Comparison of ENCODE assay signal across 1 cellular context in genomic region chr19:58182577-58182988, GRCh38.
TF ChIP-seq lines count a peak whose summit lies in the region.

No MANE protein-coding gene starts in this region.

TF ChIP-seq in HepG2, 621 proteins besides CTCF, POLR2A, EP300 and RAD21 (continued from another document):
- TF ChIP-seq GMEB1 (CRISPR knock-in tag; IDR thresholded peaks at IDR 0.05; ENCODE audit: borderline replicate concordance), result no peak
- TF ChIP-seq TAF15 (IDR thresholded peaks at IDR 0.05; ENCODE audit: low read depth, low read length, poor library complexity, severe bottlenecking), result no peak
- TF ChIP-seq GATAD2A (CRISPR knock-in tag; IDR thresholded peaks at IDR 0.05), result peak; percentile 9; the same call in 1 of the 2 replicates
- TF ChIP-seq MED1 (CRISPR knock-in tag; IDR thresholded peaks at IDR 0.05), result no peak
- no peak for TF ChIP-seq DPF2 (CRISPR knock-in tag; IDR thresholded peaks at IDR 0.05; ENCODE audit: borderline replicate concordance, low read depth)
- TF ChIP-seq ZMYM3 (CRISPR knock-in tag; IDR thresholded peaks at IDR 0.05), result no peak
- TF ChIP-seq GTF3A (CRISPR knock-in tag; conservative IDR thresholded peaks at IDR 0.05), result no peak
- no peak for TF ChIP-seq ATF3 (CRISPR knock-in tag; IDR thresholded peaks at IDR 0.05)
- TF ChIP-seq ZFYVE20 (CRISPR knock-in tag; IDR thresholded peaks at IDR 0.05; ENCODE audit: borderline replicate concordance, low read depth), result no peak
- peak; percentile 19; the same call in 1 of the 2 replicates for TF ChIP-seq HBP1 (CRISPR knock-in tag; IDR thresholded peaks at IDR 0.05; ENCODE audit: low read depth)
- TF ChIP-seq ZXDC (CRISPR knock-in tag; IDR thresholded peaks at IDR 0.05), result no peak
- no peak for TF ChIP-seq NFYC (CRISPR knock-in tag; IDR thresholded peaks at IDR 0.05)
- TF ChIP-seq U2AF2 (IDR thresholded peaks at IDR 0.05; ENCODE audit: low read depth, low read length), result no peak
- peak; percentile 67 for TF ChIP-seq ETV5 (CRISPR knock-in tag; IDR thresholded peaks at IDR 0.05; ENCODE audit: borderline replicate concordance)
- no peak for TF ChIP-seq RARA (CRISPR knock-in tag; IDR thresholded peaks at IDR 0.05)
- TF ChIP-seq SP5 (CRISPR knock-in tag; IDR thresholded peaks at IDR 0.05; ENCODE audit: borderline replicate concordance, low read depth), result peak; percentile 42; the same call in 1 of the 2 replicates
- no peak for TF ChIP-seq ZC3H13 (CRISPR knock-in tag; IDR thresholded peaks at IDR 0.05)
- TF ChIP-seq YY1 (IDR thresholded peaks at IDR 0.05; ENCODE audit: insufficient read depth, insufficient replicate concordance, low read depth, low read length), result no peak
- no peak for TF ChIP-seq TRIM24 (CRISPR knock-in tag; IDR thresholded peaks at IDR 0.05)
- TF ChIP-seq ZMYM4 (CRISPR knock-in tag; IDR thresholded peaks at IDR 0.05), result no peak
